14 cellular contexts compared by ENCODE assay signal in the genomic region with DNA sequence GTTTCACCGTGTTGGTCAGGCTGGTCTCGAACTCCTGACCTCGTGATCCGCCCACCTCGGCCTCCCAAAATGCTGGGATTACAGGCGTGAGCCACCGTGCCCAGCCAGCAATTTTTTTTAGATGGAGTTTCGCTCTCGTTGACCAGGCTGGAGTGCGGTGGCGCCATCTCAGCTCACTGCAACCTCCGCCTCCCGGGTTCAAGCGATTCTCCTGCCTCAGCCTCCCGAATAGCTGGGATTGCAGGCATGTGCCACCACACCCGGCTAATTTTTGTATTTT. TPM values are rescaled to one million over a fixed set of nuclear protein-coding genes. Genes with fewer than 3 reads are reported as not detected.
DNase-seq lines count a peak whose midpoint lies in the region; ATAC-seq and TF ChIP-seq lines count a peak whose summit lies in the region.
"Not testable (repeated sequence)": the region's sequence is repeated elsewhere in the genome, so short reads cannot be mapped to it uniquely, and the experiment has no call there.
"Had no signal": no experiment of that assay in that cellular context is flagged by ENCODE, and none has a peak within 500 bp of the region (broad histone marks: within the 10 kb centered on the region; RNA-seq: fewer than 3 reads in every experiment).

No MANE protein-coding gene starts in this region.

- not testable (repeated sequence) for H3K9me3 Mint-ChIP-seq in activated CD4-positive, alpha-beta T cell treated with anti-CD3 and anti-CD28 coated beads, Interleukin-2, amount 10 ng/mL, durations not matched to agents 7 days and 5 days; activated naive CD4-positive, alpha-beta T cell treated with anti-CD3 and anti-CD28 coated beads, Interleukin-2, amount 50 U/mL, for 24 hours; chondrocyte (ENCODE audit: low read depth); naive B cell

- TF ChIP-seq CTCF in AG04449 (IDR thresholded peaks at IDR 0.05; ENCODE audit: insufficient read depth, low read length, missing control alignments); DOHH2 (IDR thresholded peaks at IDR 0.05; ENCODE audit: low read depth, low read length, poor library complexity, severe bottlenecking); OCI-LY7 (conservative IDR thresholded peaks at IDR 0.05; ENCODE audit: low read length); chondrocyte (IDR thresholded peaks at IDR 0.05): not testable (repeated sequence)

- H3K4me3 ChIP-seq in AG04449 (ENCODE audit: low read depth, low read length) (peak overlapping the region; percentile 98), OCI-LY7 (ENCODE audit: low read depth, low read length, poor library complexity, severe bottlenecking) (peak overlapping the region; percentile 98)
- not testable (repeated sequence) for H3K4me3 ChIP-seq in DOHH2 (ENCODE audit: low read length); skeletal muscle satellite cell (ENCODE audit: low read length)

- not testable (repeated sequence) for H3K9me3 ChIP-seq in DOHH2 (ENCODE audit: control insufficient read depth, insufficient read depth, low read length); OCI-LY7 (ENCODE audit: low read length); skeletal muscle satellite cell (replicated peaks; ENCODE audit: low read length)

- H3K36me3 Mint-ChIP-seq in activated CD4-positive, alpha-beta T cell treated with anti-CD3 and anti-CD28 coated beads, Interleukin-2, amount 10 ng/mL, durations not matched to agents 7 days and 5 days (ENCODE audit: low read depth), result peaks cover 14% of the 10 kb centered on the region
- not testable (repeated sequence) for H3K36me3 Mint-ChIP-seq in activated naive CD4-positive, alpha-beta T cell treated with anti-CD3 and anti-CD28 coated beads, Interleukin-2, amount 50 U/mL, for 24 hours; chondrocyte (ENCODE audit: low read depth); naive B cell

- H3K4me2 ChIP-seq in DOHH2 (ENCODE audit: low read length) (peak overlapping the region; percentile 73), OCI-LY7 (ENCODE audit: low read length) (peak overlapping the region; percentile 94; the same call in 1 of the 2 replicates), skeletal muscle satellite cell (ENCODE audit: low read length) (peak overlapping the region; percentile 93)

- H4K20me1 ChIP-seq in DOHH2 (ENCODE audit: control insufficient read depth, insufficient read depth, low read depth, low read length); OCI-LY7 (ENCODE audit: insufficient read depth, low read length): not testable (repeated sequence)

- not testable (repeated sequence) for H3K9ac ChIP-seq in skeletal muscle satellite cell (ENCODE audit: low read depth, low read length)

- not testable (repeated sequence) for BruUV-seq in OCI-LY7 (replicated peaks; lab: Mats Ljungman, UMichigan)

- H3K4me1 ChIP-seq in DOHH2 (ENCODE audit: control insufficient read depth, low read length) (peaks cover 22% of the 10 kb centered on the region), OCI-LY7 (ENCODE audit: insufficient read depth, low read length, poor library complexity, severe bottlenecking) (peaks cover 21% of the 10 kb centered on the region), skeletal muscle satellite cell (ENCODE audit: control insufficient read depth, insufficient read depth, low read length) (peaks cover 25% of the 10 kb centered on the region)

- intact Hi-C loops in OCI-LY7 (cut with micrococcal nuclease; ENCODE audit: unreplicated experiment), result not testable (repeated sequence)

- not testable (repeated sequence) for H3K27me3 Mint-ChIP-seq in activated CD4-positive, alpha-beta T cell treated with anti-CD3 and anti-CD28 coated beads, Interleukin-2, amount 10 ng/mL, durations not matched to agents 7 days and 5 days; activated naive CD4-positive, alpha-beta T cell treated with anti-CD3 and anti-CD28 coated beads, Interleukin-2, amount 50 U/mL, for 24 hours; chondrocyte (ENCODE audit: low read depth); naive B cell

- not testable (repeated sequence) for H3F3A ChIP-seq in DOHH2 (ENCODE audit: control insufficient read depth, insufficient read depth)

- H3K27ac Mint-ChIP-seq in activated CD4-positive, alpha-beta T cell treated with anti-CD3 and anti-CD28 coated beads, Interleukin-2, amount 10 ng/mL, durations not matched to agents 7 days and 5 days; activated naive CD4-positive, alpha-beta T cell treated with anti-CD3 and anti-CD28 coated beads, Interleukin-2, amount 50 U/mL, for 24 hours: not testable (repeated sequence)
- peak overlapping the region; percentile 97 for H3K27ac Mint-ChIP-seq in chondrocyte (ENCODE audit: unreplicated experiment)
- peak overlapping the region in 1 of 6 donors; percentile 44 for H3K27ac Mint-ChIP-seq in naive B cell

- H3K4me3 Mint-ChIP-seq in activated CD4-positive, alpha-beta T cell treated with anti-CD3 and anti-CD28 coated beads, Interleukin-2, amount 10 ng/mL, durations not matched to agents 7 days and 5 days, result peak overlapping the region; percentile 95
- H3K4me3 Mint-ChIP-seq in activated naive CD4-positive, alpha-beta T cell treated with anti-CD3 and anti-CD28 coated beads, Interleukin-2, amount 50 U/mL, for 24 hours, result peak overlapping the region; percentile 99
- peak overlapping the region; percentile 97 for H3K4me3 Mint-ChIP-seq in chondrocyte (ENCODE audit: unreplicated experiment)
- H3K4me3 Mint-ChIP-seq in naive B cell, result peak overlapping the region in 6 of 8 donors; percentile 9 to 98 (median 96)

- not testable (repeated sequence) for H3K27me3 ChIP-seq in DOHH2 (ENCODE audit: control insufficient read depth, low read length); skeletal muscle satellite cell (ENCODE audit: control insufficient read depth, insufficient read depth, low read length)

- CTCF ChIA-PET in AG04449 (lab: Yijun Ruan, JAX), result interaction anchor here (1.2 kb wide), 1 partner anchor 13 kb away, joined by 3 read pairs; no protein-coding TSS in a partner anchor
- CTCF ChIA-PET in OCI-LY7 (lab: Charles Lee; ENCODE audit: unreplicated experiment); activated CD4-positive, alpha-beta T cell treated with anti-CD3 and anti-CD28 coated beads, Interleukin-2, amount 10 ng/mL, durations not matched to agents 7 days and 5 days (lab: Charles Lee): not testable (repeated sequence)

- POLR2A ChIA-PET in AG04449 (lab: Yijun Ruan, JAX), result interaction anchor here (0.6 kb wide), 1 partner anchor 15 kb away, joined by 3 read pairs; no protein-coding TSS in a partner anchor
- POLR2A ChIA-PET in OCI-LY7 (lab: Charles Lee); activated CD4-positive, alpha-beta T cell treated with anti-CD3 and anti-CD28 coated beads, Interleukin-2, amount 10 ng/mL, durations not matched to agents 7 days and 5 days (lab: Charles Lee): not testable (repeated sequence)

- not testable (repeated sequence) for DNase-seq in AG04449 (ENCODE audit: low read depth, low spot score); OCI-LY7 (ENCODE audit: low spot score); activated CD4-positive, alpha-beta T cell treated with anti-CD3 and anti-CD28 coated beads, Interleukin-2, amount 10 ng/mL, durations not matched to agents 7 days and 5 days; chondrocyte (ENCODE audit: low spot score); naive B cell

- not testable (repeated sequence) for H2AFZ ChIP-seq in OCI-LY7 (ENCODE audit: low read length)

- peaks cover 37% of the 10 kb centered on the region for H3K4me1 Mint-ChIP-seq in activated CD4-positive, alpha-beta T cell treated with anti-CD3 and anti-CD28 coated beads, Interleukin-2, amount 10 ng/mL, durations not matched to agents 7 days and 5 days
- peaks cover 18% of the 10 kb centered on the region for H3K4me1 Mint-ChIP-seq in activated naive CD4-positive, alpha-beta T cell treated with anti-CD3 and anti-CD28 coated beads, Interleukin-2, amount 50 U/mL, for 24 hours
- H3K4me1 Mint-ChIP-seq in chondrocyte (ENCODE audit: low read depth) (peaks cover 49% of the 10 kb centered on the region), naive B cell (peaks cover 0 to 18% (median 15%) of the 10 kb centered on the region in 3 donors)

- H3K79me2 ChIP-seq in DOHH2 (ENCODE audit: control insufficient read depth, low read length) (peaks cover 60% of the 10 kb centered on the region), OCI-LY7 (ENCODE audit: insufficient read depth, low read depth, low read length) (peaks cover 61% of the 10 kb centered on the region)

- H3K36me3 ChIP-seq in DOHH2 (ENCODE audit: control insufficient read depth, low read length) (peaks cover 40% of the 10 kb centered on the region), OCI-LY7 (ENCODE audit: insufficient read depth, low read length) (peaks cover 45% of the 10 kb centered on the region), skeletal muscle satellite cell (ENCODE audit: insufficient read depth, low read length) (peaks cover 13% of the 10 kb centered on the region)

- not testable (repeated sequence) for H3K9me2 ChIP-seq in DOHH2 (replicated peaks; ENCODE audit: control insufficient read depth, low read length); OCI-LY7 (ENCODE audit: insufficient read depth, low read length)

- H3K27ac ChIP-seq in DOHH2 (ENCODE audit: low read depth, low read length); OCI-LY7 (ENCODE audit: low read depth, low read length, poor library complexity, severe bottlenecking): not testable (repeated sequence)

- ATAC-seq in naive B cell (ENCODE audit: low read depth in 2 of 2), result not testable (repeated sequence)

RNA-seq across cellular contexts. Expression of a gene that starts 2.0 kb away (rescaled TPM):
- 86.8 and 101 TPM in 2 replicates for total RNA-seq in OCI-LY7 (2014; rRNA removed; shearing (Covaris generic))
- total RNA-seq in OCI-LY7 (2022) (205 and 210 TPM in 2 replicates), chondrocyte (94.2 to 213 TPM (median 193 TPM) in 3 replicates)
- total RNA-seq in activated CD4-positive, alpha-beta T cell treated with anti-CD3 and anti-CD28 coated beads, Interleukin-2, amount 10 ng/mL, durations not matched to agents 7 days and 5 days, result 10 to 100 TPM; 88.2 to 93.4 TPM
- polyA plus RNA-seq in naive B cell (ENCODE audit: low read depth in 6 of 6), result 10 to 100 TPM; 15.9 to 27.9 (median 22.4) TPM
- 79.3 and 94.6 TPM in 2 replicates for total RNA-seq in skeletal muscle satellite cell (2012; rRNA removed)

RNA-seq across cellular contexts. Expression of a gene that starts 15.7 kb away (rescaled TPM):
- total RNA-seq in OCI-LY7 (2014; rRNA removed; shearing (Covaris generic)), result not detected in 2 replicates
- total RNA-seq in OCI-LY7 (2022), result not detected in 2 replicates
- not detected for total RNA-seq in activated CD4-positive, alpha-beta T cell treated with anti-CD3 and anti-CD28 coated beads, Interleukin-2, amount 10 ng/mL, durations not matched to agents 7 days and 5 days
- total RNA-seq in chondrocyte, result 0.10 to 0.38 TPM in 2 of 3 replicates, not detected in the other
- polyA plus RNA-seq in naive B cell (ENCODE audit: low read depth in 6 of 6), result not detected
- total RNA-seq in skeletal muscle satellite cell (2012; rRNA removed), result 1.5 and 2.0 TPM in 2 replicates
- total RNA-seq: lower lobe of right lung, ovary, Peyer's patch, right cardiac atrium, SJCRH30, upper lobe of right lung had no signal
- polyA plus RNA-seq: ovary, right cardiac atrium had no signal

RNA-seq across cellular contexts. Expression of a gene that starts 45.7 kb away (rescaled TPM):
- 22.7 and 26.1 TPM in 2 replicates for total RNA-seq in OCI-LY7 (2014; rRNA removed; shearing (Covaris generic))
- total RNA-seq in OCI-LY7 (2022) (29.5 and 30.1 TPM in 2 replicates), chondrocyte (13.8 to 20.5 TPM (median 15.0 TPM) in 3 replicates)
- 10 to 100 TPM; 22.7 to 24.1 TPM for total RNA-seq in activated CD4-positive, alpha-beta T cell treated with anti-CD3 and anti-CD28 coated beads, Interleukin-2, amount 10 ng/mL, durations not matched to agents 7 days and 5 days
- 10 to 100 TPM; 16.0 to 24.5 (median 18.9) TPM for polyA plus RNA-seq in naive B cell (ENCODE audit: low read depth in 6 of 6)
- total RNA-seq in skeletal muscle satellite cell (2012; rRNA removed), result 17.7 and 26.9 TPM in 2 replicates
